In the genomic region with DNA sequence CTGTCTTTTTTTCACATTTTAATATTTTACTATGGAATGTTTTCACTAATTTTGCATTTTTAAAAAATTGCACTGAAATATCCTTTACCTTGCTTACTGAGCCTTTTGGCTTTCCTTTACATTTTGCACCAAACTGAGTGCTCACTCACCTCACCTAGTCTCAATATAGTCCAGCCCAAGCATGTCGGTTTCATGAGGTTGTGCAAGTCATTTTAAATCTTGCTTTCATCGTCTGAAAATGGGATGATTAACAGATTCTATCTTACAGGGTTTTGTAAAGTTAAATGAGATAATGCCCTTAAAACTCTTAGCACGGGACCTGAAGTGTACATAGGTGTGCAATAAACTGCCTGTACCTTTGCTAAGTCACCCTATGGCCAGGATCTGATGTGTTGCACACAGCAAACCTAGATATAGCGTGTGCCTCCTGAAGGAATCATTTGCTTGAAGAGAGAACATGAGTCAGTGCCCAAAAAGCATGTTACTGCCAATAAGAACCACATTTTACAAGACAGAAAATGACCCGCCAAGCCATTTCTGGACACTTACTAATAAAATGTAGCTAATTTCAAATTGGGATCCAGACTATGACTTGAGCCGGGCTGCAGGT, we compare ENCODE assay signal across 22 cellular contexts.
DNase-seq lines count a peak whose midpoint lies in the region; ATAC-seq, FAIRE-seq and TF ChIP-seq lines count a peak whose summit lies in the region.
"Had no signal": no experiment of that assay in that cellular context is flagged by ENCODE, and none has a peak within 500 bp of the region (broad histone marks: within the 10 kb centered on the region; RNA-seq: fewer than 3 reads in every experiment).

No MANE protein-coding gene starts in this region.

- ATAC-seq in GM18519 (IDR thresholded peaks at IDR 0.05; ENCODE audit: low FRiP score, unreplicated experiment): no peak
- ATAC-seq in HG03342 (IDR thresholded peaks at IDR 0.05; ENCODE audit: unreplicated experiment): no peak
- ATAC-seq in pancreas: no peak
- ATAC-seq: activated T-helper 17 cell treated with anti-CD3 and anti-CD28 coated beads, Interleukin-2, amount 50 U/mL, for 72 hours; mucosa of descending colon; stimulated activated memory B cell treated with anti-CD40 and anti-IgM and Interleukin-4, amounts not matched to agents 10 μg/mL and 1 μg/mL and 100 μg/mL, for 72 hours had no signal

- H3K4me3 ChIP-seq in BLaER1 treated with 17β-estradiol and CSF1 and Interleukin-3, amounts not matched to agents 10 nM and 100 nM: no peak overlapping the region
- H3K4me3 ChIP-seq in smooth muscle cell (no peak overlapping the region), pancreas (no peak overlapping the region)
- H3K4me3 ChIP-seq: adrenal gland, mucosa of descending colon, ovary, spleen had no signal

- no peaks in the 10 kb centered on the region for H4K20me1 ChIP-seq in BLaER1 treated with 17β-estradiol and CSF1 and Interleukin-3, amounts not matched to agents 10 nM and 100 nM
- H4K20me1 ChIP-seq in smooth muscle cell (ENCODE audit: low read depth): no peaks in the 10 kb centered on the region

- WGBS in smooth muscle cell (ENCODE audit: low lambda C conversion rate): 48% methylated on average over 6 of the region's 6 CpGs
- WGBS in pancreas, 2 donors: 72 to 92% methylated on average over 6 of the region's 6 CpGs

- no peaks in the 10 kb centered on the region for H3K36me3 ChIP-seq in BLaER1 treated with 17β-estradiol and CSF1 and Interleukin-3, amounts not matched to agents 10 nM and 100 nM
- H3K36me3 ChIP-seq in smooth muscle cell (ENCODE audit: low read depth) (no peaks in the 10 kb centered on the region), pancreas (no peaks in the 10 kb centered on the region)
- H3K36me3 ChIP-seq: adrenal gland, ovary, spleen had no signal

- no peaks in the 10 kb centered on the region for H3K9me3 ChIP-seq in BLaER1 treated with 17β-estradiol and CSF1 and Interleukin-3, amounts not matched to agents 10 nM and 100 nM (replicated peaks in 1 of 11)
- H3K9me3 ChIP-seq in smooth muscle cell (replicated peaks; ENCODE audit: low read depth) (no peaks in the 10 kb centered on the region), pancreas (no peaks in the 10 kb centered on the region)
- H3K9me3 ChIP-seq: adrenal gland, mucosa of descending colon, ovary, spleen had no signal

- peak; percentile 81 for DNase-seq in RPMI7951 (ENCODE audit: low read depth)
- DNase-seq in fibroblast of peridontal ligament (ENCODE audit: extremely low read depth): peak; percentile 54
- no peak for DNase-seq in smooth muscle cell (lab: John Stamatoyannopoulos, UW; ENCODE audit: unreplicated experiment)
- DNase-seq in NCI-H524 treated with DMSO at 0.1 percent for 48 hours (lab: John Stamatoyannopoulos, UW): no peak
- DNase-seq in pancreas: no peak
- DNase-seq: adrenal gland, left cardiac atrium, mucosa of descending colon, NCI-H146, NCI-H510A treated with DMSO at 0.1 percent for 48 hours, OCI-M1, ovary, spleen, SW 1271 had no signal

- H3K9ac ChIP-seq in BLaER1 treated with 17β-estradiol and CSF1 and Interleukin-3, amounts not matched to agents 10 nM and 100 nM: no peak overlapping the region; a peak in 1 of 22 replicates
- no peak overlapping the region for H3K9ac ChIP-seq in smooth muscle cell (ENCODE audit: low read depth)
- H3K9ac ChIP-seq: KMS-11 had no signal

- peak overlapping the region in 9 of 11 experiments; percentile 19 to 59 (median 42); a peak in 14 of 22 replicates for H3K4me2 ChIP-seq in BLaER1 treated with 17β-estradiol and CSF1 and Interleukin-3, amounts not matched to agents 10 nM and 100 nM
- peak overlapping the region; percentile 7 for H3K4me2 ChIP-seq in smooth muscle cell
- H3K4me2 ChIP-seq: KMS-11 had no signal

- peaks cover 6 to 35% (median 27%) of the 10 kb centered on the region in 10 experiments; a peak in 18 of 20 replicates for H3K4me1 ChIP-seq in BLaER1 treated with 17β-estradiol and CSF1 and Interleukin-3, amounts not matched to agents 10 nM and 100 nM
- H3K4me1 ChIP-seq in smooth muscle cell (ENCODE audit: low read depth) (peaks cover 18% of the 10 kb centered on the region), pancreas (no peaks in the 10 kb centered on the region)

- FAIRE-seq in pancreas (lab: Jason Lieb, UNC): no peak
- FAIRE-seq: colon, endothelial cell of umbilical vein had no signal

- H3F3A ChIP-seq in smooth muscle cell (ENCODE audit: low read depth): peaks cover 12% of the 10 kb centered on the region

- H3K79me2 ChIP-seq in smooth muscle cell (ENCODE audit: low read depth): no peaks in the 10 kb centered on the region

- TF ChIP-seq CTCF in smooth muscle cell (IDR thresholded peaks at IDR 0.05; ENCODE audit: borderline replicate concordance, insufficient read depth, poor library complexity, severe bottlenecking) (no peak), pancreas (IDR thresholded peaks at IDR 0.05) (no peak)

- peak overlapping the region in 2 of 11 experiments; percentile 49 to 53; a peak in 6 of 22 replicates for H3K27ac ChIP-seq in BLaER1 treated with 17β-estradiol and CSF1 and Interleukin-3, amounts not matched to agents 10 nM and 100 nM
- H3K27ac ChIP-seq in smooth muscle cell (ENCODE audit: low read depth) (peak overlapping the region; percentile 9), pancreas (no peak overlapping the region)
- H3K27ac ChIP-seq: adrenal gland, KMS-11, ovary, spleen had no signal

- no peaks in the 10 kb centered on the region for H3K27me3 ChIP-seq in BLaER1 treated with 17β-estradiol and CSF1 and Interleukin-3, amounts not matched to agents 10 nM and 100 nM
- no peaks in the 10 kb centered on the region for H3K27me3 ChIP-seq in smooth muscle cell (ENCODE audit: low read depth)
- H3K27me3 ChIP-seq in pancreas: no peaks in the 10 kb centered on the region
- H3K27me3 ChIP-seq: adrenal gland, ovary, spleen had no signal

- H2AFZ ChIP-seq in smooth muscle cell (ENCODE audit: low read depth): no peak overlapping the region

- intact Hi-C loops in pancreas (cut with DNase I): no loop called here

Comparison
In these comparisons a context has a peak if more than half of its experiments do, and no peak if none do; other contexts are left out.
1. DNase-seq: peak in RPMI7951 (single experiment) and fibroblast of peridontal ligament (single experiment); none in smooth muscle cell (single experiment), NCI-H524 treated with DMSO at 0.1 percent for 48 hours (single experiment) and pancreas (0 of 6).